In genomic region chr3:126542340-126543241, GRCh38 we compare ENCODE assay signal across 17 cellular contexts. TPM values are rescaled to one million over a fixed set of nuclear protein-coding genes. Genes with fewer than 3 reads are reported as not detected.
DNase-seq lines count a peak whose midpoint lies in the region; ATAC-seq and TF ChIP-seq lines count a peak whose summit lies in the region.
"Had no signal": no experiment of that assay in that cellular context is flagged by ENCODE, and none has a peak within 500 bp of the region (broad histone marks: within the 10 kb centered on the region; RNA-seq: fewer than 3 reads in every experiment).

No MANE protein-coding gene starts in this region.

- no peak overlapping the region for H3K27ac Mint-ChIP-seq in activated T-cell treated with anti-CD3 and anti-CD28 coated beads, Interleukin-2, amount 50 U/mL, for 72 hours
- H3K27ac Mint-ChIP-seq in activated naive CD8-positive, alpha-beta T cell treated with anti-CD3 and anti-CD28 coated beads, Interleukin-2, amount 50 U/mL, for 24 hours = no peak overlapping the region

- BruUV-seq in PC-3 (replicated peaks; lab: Mats Ljungman, UMichigan) = no TSS peak

- peaks cover 0 to 4% of the 10 kb centered on the region in 2 donors for H3K9me3 Mint-ChIP-seq in activated T-cell treated with anti-CD3 and anti-CD28 coated beads, Interleukin-2, amount 50 U/mL, for 72 hours
- peaks cover 4% of the 10 kb centered on the region for H3K9me3 Mint-ChIP-seq in activated naive CD8-positive, alpha-beta T cell treated with anti-CD3 and anti-CD28 coated beads, Interleukin-2, amount 50 U/mL, for 24 hours
- H3K9me3 Mint-ChIP-seq: CD8-positive, alpha-beta memory T cell had no signal

- H3K27ac ChIP-seq in colonic mucosa (no peak overlapping the region), lower lobe of right lung (no peak overlapping the region), testis (no peak overlapping the region), PC-3 (ENCODE audit: low read length) (no peak overlapping the region)
- H3K27ac ChIP-seq: GM23248, SJCRH30 had no signal

- H3K36me3 ChIP-seq in colonic mucosa (no peaks in the 10 kb centered on the region), lower lobe of right lung (no peaks in the 10 kb centered on the region), testis (ENCODE audit: low read depth, missing control alignments) (no peaks in the 10 kb centered on the region), PC-3 (ENCODE audit: low read depth, low read length) (no peaks in the 10 kb centered on the region)
- H3K36me3 ChIP-seq: SJCRH30 had no signal

- H3K36me3 Mint-ChIP-seq in activated T-cell treated with anti-CD3 and anti-CD28 coated beads, Interleukin-2, amount 50 U/mL, for 72 hours (ENCODE audit: insufficient read depth in 2 of 2) = no peaks in the 10 kb centered on the region
- no peaks in the 10 kb centered on the region for H3K36me3 Mint-ChIP-seq in activated naive CD8-positive, alpha-beta T cell treated with anti-CD3 and anti-CD28 coated beads, Interleukin-2, amount 50 U/mL, for 24 hours (ENCODE audit: low read depth)
- H3K36me3 Mint-ChIP-seq: CD8-positive, alpha-beta memory T cell had no signal

- peak; percentile 13 for DNase-seq in activated T-cell treated with anti-CD3 and anti-CD28 coated beads, Interleukin-2, amount 50 U/mL, for 1 hour
- DNase-seq in activated T-cell treated with anti-CD3 and anti-CD28 coated beads, Interleukin-2, amount 50 U/mL, for 72 hours = no peak
- peak; percentile 11 for DNase-seq in colonic mucosa
- DNase-seq in lower lobe of right lung = peak; percentile 38
- peak; percentile 13 for DNase-seq in testis
- DNase-seq in activated naive CD8-positive, alpha-beta T cell treated with anti-CD3 and anti-CD28 coated beads, Interleukin-2, amount 50 U/mL, for 24 hours = no peak
- no peak for DNase-seq in PC-3
- DNase-seq in DMS79 (lab: John Stamatoyannopoulos, UW) = no peak
- DNase-seq: cerebellar nuclear complex; erythroblast; GF-D8; GM23248; stimulated activated CD4-positive, alpha-beta T cell treated with anti-CD3 and anti-CD28 coated beads, Interleukin-4, amount 100 ng/mL, for 24 hours had no signal

- ATAC-seq in activated T-cell treated with anti-CD3 and anti-CD28 coated beads, Interleukin-2, amount 50 U/mL, for 72 hours (replicated peaks in 1 of 2) = no peak
- ATAC-seq in lower lobe of right lung (no peak), PC-3 (no peak)
- ATAC-seq in activated naive CD8-positive, alpha-beta T cell treated with anti-CD3 and anti-CD28 coated beads, Interleukin-2, amount 50 U/mL, for 24 hours = no peak

- no peak for TF ChIP-seq POLR2A in testis (IDR thresholded peaks at IDR 0.05)

- CTCF ChIA-PET in PC-3 (lab: Charles Lee) = no interaction called here

- intact Hi-C loops in colonic mucosa (cut with DNase I) = no loop called here
- intact Hi-C loops in lower lobe of right lung (cut with DNase I) = no loop called here
- intact Hi-C loops in testis (cut with DNase I; ENCODE audit: low total_unique reads) = no loop called here
- intact Hi-C loops in PC-3 (cut with micrococcal nuclease) = no loop called here

- H3K9me3 ChIP-seq in colonic mucosa (no peaks in the 10 kb centered on the region), lower lobe of right lung (no peaks in the 10 kb centered on the region), testis (no peaks in the 10 kb centered on the region), PC-3 (ENCODE audit: low read length) (no peaks in the 10 kb centered on the region)
- H3K9me3 ChIP-seq: SJCRH30 had no signal

- H3K4me3 Mint-ChIP-seq in activated T-cell treated with anti-CD3 and anti-CD28 coated beads, Interleukin-2, amount 50 U/mL, for 72 hours = no peak overlapping the region
- H3K4me3 Mint-ChIP-seq in activated naive CD8-positive, alpha-beta T cell treated with anti-CD3 and anti-CD28 coated beads, Interleukin-2, amount 50 U/mL, for 24 hours = no peak overlapping the region
- H3K4me3 Mint-ChIP-seq: CD8-positive, alpha-beta memory T cell had no signal

- H3K4me1 ChIP-seq in colonic mucosa (no peaks in the 10 kb centered on the region), lower lobe of right lung (peaks cover 8% of the 10 kb centered on the region), testis (no peaks in the 10 kb centered on the region), PC-3 (ENCODE audit: insufficient read depth, low read length) (peaks cover 14% of the 10 kb centered on the region)
- H3K4me1 ChIP-seq: SJCRH30 had no signal

- H4K20me1 ChIP-seq in PC-3 (ENCODE audit: low read length) = no peaks in the 10 kb centered on the region

- no peaks in the 10 kb centered on the region for H3K79me2 ChIP-seq in PC-3 (ENCODE audit: low read length)

- no peaks in the 10 kb centered on the region for H3K9me2 ChIP-seq in PC-3 (replicated peaks; ENCODE audit: low read length)

- H3K4me3 ChIP-seq in colonic mucosa = no peak overlapping the region
- H3K4me3 ChIP-seq in lower lobe of right lung = no peak overlapping the region
- H3K4me3 ChIP-seq in testis = peak overlapping the region; percentile 34 to 43
- H3K4me3 ChIP-seq in PC-3 (ENCODE audit: low read length) = no peak overlapping the region
- H3K4me3 ChIP-seq: GM23248, SJCRH30 had no signal

- TF ChIP-seq CTCF in colonic mucosa (IDR thresholded peaks at IDR 0.05) (no peak), lower lobe of right lung (IDR thresholded peaks at IDR 0.05) (no peak), testis (IDR thresholded peaks at IDR 0.05) (no peak), PC-3 (conservative IDR thresholded peaks at IDR 0.05; ENCODE audit: low read depth, low read length) (no peak)

- H3K27me3 ChIP-seq in colonic mucosa (no peaks in the 10 kb centered on the region), lower lobe of right lung (ENCODE audit: low read depth) (peaks cover 27% of the 10 kb centered on the region), testis (no peaks in the 10 kb centered on the region), PC-3 (ENCODE audit: low read length) (0 out of 2 replicates have a peak, but pooled peaks cover 10% of the 10 kb centered on the region)

- no peaks in the 10 kb centered on the region for H3K27me3 Mint-ChIP-seq in activated T-cell treated with anti-CD3 and anti-CD28 coated beads, Interleukin-2, amount 50 U/mL, for 72 hours (ENCODE audit: low read depth)
- H3K27me3 Mint-ChIP-seq in activated naive CD8-positive, alpha-beta T cell treated with anti-CD3 and anti-CD28 coated beads, Interleukin-2, amount 50 U/mL, for 24 hours = peaks cover 5% of the 10 kb centered on the region

- H2AFZ ChIP-seq in PC-3 (ENCODE audit: low read length) = no peak overlapping the region
- H2AFZ ChIP-seq: GM23248 had no signal

- POLR2A ChIA-PET in PC-3 (lab: Charles Lee; ENCODE audit: unreplicated experiment) = no interaction called here

- no peak overlapping the region for H3K9ac ChIP-seq in colonic mucosa (ENCODE audit: low read depth in 2 of 2, low read length in 2 of 2)
- H3K9ac ChIP-seq in PC-3 (ENCODE audit: low read length) = no peak overlapping the region
- H3K9ac ChIP-seq: GM23248 had no signal

- H3K4me2 ChIP-seq in PC-3 (ENCODE audit: low read length) = no peak overlapping the region

- no peaks in the 10 kb centered on the region for H3F3A ChIP-seq in PC-3 (ENCODE audit: low read length, unreplicated experiment)

- peaks cover 7% of the 10 kb centered on the region for H3K4me1 Mint-ChIP-seq in activated T-cell treated with anti-CD3 and anti-CD28 coated beads, Interleukin-2, amount 50 U/mL, for 72 hours (ENCODE audit: low read depth)
- peaks cover 5% of the 10 kb centered on the region for H3K4me1 Mint-ChIP-seq in activated naive CD8-positive, alpha-beta T cell treated with anti-CD3 and anti-CD28 coated beads, Interleukin-2, amount 50 U/mL, for 24 hours
- H3K4me1 Mint-ChIP-seq: CD8-positive, alpha-beta memory T cell had no signal

- WGBS in testis, 2 donors = 57% methylated on average over 27 to 56 of the region's 57 CpGs

RNA-seq across cellular contexts. Expression of gene C3orf22, which starts 16.1 kb away (rescaled TPM):
- not detected for total RNA-seq in activated T-cell treated with anti-CD3 and anti-CD28 coated beads, Interleukin-2, amount 50 U/mL, for 72 hours
- not detected for total RNA-seq in colonic mucosa
- not detected for total RNA-seq in lower lobe of right lung
- total RNA-seq in testis = 10 to 100 TPM; 33.0 to 61.4 TPM
- polyA plus RNA-seq in testis (ENCODE audit: insufficient read depth, low read depth, low replicate concordance) = 42.2 TPM
- not detected in 2 replicates for total RNA-seq in PC-3 (2014; rRNA removed)
- total RNA-seq: A673; CD8-positive, alpha-beta memory T cell; GM23248; kidney epithelial cell; SJCRH30 had no signal
- polyA plus RNA-seq: CD8-positive, alpha-beta memory T cell; GM23248 had no signal

RNA-seq across cellular contexts. Expression of gene CHST13, which starts 18.6 kb away (rescaled TPM):
- not detected for total RNA-seq in activated T-cell treated with anti-CD3 and anti-CD28 coated beads, Interleukin-2, amount 50 U/mL, for 72 hours
- total RNA-seq in colonic mucosa = 1 to 10 TPM in 1 of 2 donors, under 1 TPM in 1; 0.22 to 1.6 TPM
- total RNA-seq in lower lobe of right lung = 1.5 TPM
- total RNA-seq in testis = 10 to 100 TPM; 13.3 to 21.7 TPM
- polyA plus RNA-seq in testis (ENCODE audit: insufficient read depth, low read depth, low replicate concordance) = 21.4 TPM
- total RNA-seq in PC-3 (2014; rRNA removed) = not detected in 2 replicates
- total RNA-seq: A673, GM23248, kidney epithelial cell, SJCRH30 had no signal
- polyA plus RNA-seq: CD8-positive, alpha-beta memory T cell had no signal

RNA-seq across cellular contexts. Expression of gene UROC1, which starts 25.0 kb away (rescaled TPM):
- total RNA-seq in activated T-cell treated with anti-CD3 and anti-CD28 coated beads, Interleukin-2, amount 50 U/mL, for 72 hours = not detected
- total RNA-seq in colonic mucosa (not detected), lower lobe of right lung (not detected), testis (1 to 10 TPM in 1 of 2 donors, under 1 TPM in 1; 0.25 to 1.0 TPM), PC-3 (2014; rRNA removed) (not detected in 2 replicates)
- polyA plus RNA-seq in testis (ENCODE audit: insufficient read depth, low read depth, low replicate concordance) = 0.34 TPM
- total RNA-seq: A673; CD8-positive, alpha-beta memory T cell; GM23248; kidney epithelial cell; SJCRH30 had no signal
- polyA plus RNA-seq: CD8-positive, alpha-beta memory T cell; GM23248 had no signal

Comparison
In these comparisons a context has a peak if more than half of its experiments do, and no peak if none do; other contexts are left out.
1. DNase-seq: peak in activated T-cell treated with anti-CD3 and anti-CD28 coated beads, Interleukin-2, amount 50 U/mL, for 1 hour (single experiment), colonic mucosa (single experiment), lower lobe of right lung (single experiment) and testis (single experiment); none in activated T-cell treated with anti-CD3 and anti-CD28 coated beads, Interleukin-2, amount 50 U/mL, for 72 hours (0 of 2), activated naive CD8-positive, alpha-beta T cell treated with anti-CD3 and anti-CD28 coated beads, Interleukin-2, amount 50 U/mL, for 24 hours (single experiment), PC-3 (single experiment) and DMS79 (single experiment).
2. H3K4me3 ChIP-seq: peak in testis (2 of 2); none in colonic mucosa (single experiment), lower lobe of right lung (single experiment) and PC-3 (single experiment).
3. RNA of gene C3orf22, which starts 16.1 kb away (total RNA-seq): 33.0 to 61.4 TPM in testis; not detected in activated T-cell treated with anti-CD3 and anti-CD28 coated beads, Interleukin-2, amount 50 U/mL, for 72 hours, not detected in colonic mucosa, not detected in lower lobe of right lung (single experiment) and not detected in PC-3; every median in the first group is over 10 times any median in the second.